40 cellular contexts compared by ENCODE assay signal in genomic region chr9:130395810-130396435, GRCh38.
"Had no signal": no experiment of that assay in that cellular context is flagged by ENCODE, and none has a peak within 500 bp of the region (broad histone marks: within the 10 kb centered on the region; RNA-seq: fewer than 3 reads in every experiment).

No MANE protein-coding gene starts in this region.

- H3K4me1 Mint-ChIP-seq: activated naive CD4-positive, alpha-beta T cell treated with anti-CD3 and anti-CD28 coated beads, Interleukin-2, amount 10 ng/mL, durations not matched to agents 7 days and 5 days; activated naive CD4-positive, alpha-beta T cell treated with anti-CD3 and anti-CD28 coated beads, Interleukin-2, amount 50 U/mL, for 24 hours; activated naive CD8-positive, alpha-beta T cell treated with anti-CD3 and anti-CD28 coated beads for 36 hours; activated naive CD8-positive, alpha-beta T cell treated with anti-CD3 and anti-CD28 coated beads, Interleukin-2, amount 10 ng/mL, durations not matched to agents 7 days and 5 days; activated naive CD8-positive, alpha-beta T cell treated with anti-CD3 and anti-CD28 coated beads, Interleukin-2, amount 50 U/mL, for 24 hours; activated T-helper 17 cell treated with anti-CD3 and anti-CD28 coated beads, Interleukin-2, amount 50 U/mL, for 72 hours; central memory CD8-positive, alpha-beta T cell had no signal

- H3K9me3 Mint-ChIP-seq: activated naive CD4-positive, alpha-beta T cell treated with anti-CD3 and anti-CD28 coated beads for 36 hours; activated naive CD4-positive, alpha-beta T cell treated with anti-CD3 and anti-CD28 coated beads, Interleukin-2, amount 10 ng/mL, durations not matched to agents 7 days and 5 days; activated naive CD4-positive, alpha-beta T cell treated with anti-CD3 and anti-CD28 coated beads, Interleukin-2, amount 50 U/mL, for 24 hours; activated naive CD4-positive, alpha-beta T cell treated with anti-CD3 and anti-CD28 coated beads, Interleukin-2, amount 50 U/mL, for 72 hours; activated naive CD8-positive, alpha-beta T cell treated with anti-CD3 and anti-CD28 coated beads for 36 hours; activated naive CD8-positive, alpha-beta T cell treated with anti-CD3 and anti-CD28 coated beads, Interleukin-2, amount 10 ng/mL, durations not matched to agents 7 days and 5 days; activated naive CD8-positive, alpha-beta T cell treated with anti-CD3 and anti-CD28 coated beads, Interleukin-2, amount 50 U/mL, for 24 hours; activated T-cell treated with anti-CD3 and anti-CD28 coated beads, Interleukin-2, amount 50 U/mL, for 24 hours; activated T-cell treated with anti-CD3 and anti-CD28 coated beads, Interleukin-2, amount 50 U/mL, for 4 hours; activated T-cell treated with anti-CD3 and anti-CD28 coated beads, Interleukin-2, amount 50 U/mL, for 72 hours; activated T-helper 1 cell treated with anti-CD3 and anti-CD28 coated beads, Interleukin-12 subunit alpha, Interleukin-12 subunit beta, Interleukin-2, Interleukin-4 antibody, amounts not matched to agents 30 ng/mL and 10 ng/mL and 1 ng/mL, durations not matched to agents 14 hours and 24 hours and 36 hours; activated T-helper 17 cell treated with anti-CD3 and anti-CD28 coated beads, Interleukin-2, amount 50 U/mL, for 72 hours; activated T-helper 2 cell treated with anti-CD3 and anti-CD28 coated beads, Interferon-gamma antibody, Interleukin-2, Interleukin-4, amounts not matched to agents 10 μg/mL and 5 μg/mL and 100 μg/mL, durations not matched to agents 14 hours and 24 hours and 36 hours; central memory CD8-positive, alpha-beta T cell had no signal

- DNase-seq: activated effector memory CD4-positive, alpha-beta T cell treated with anti-CD3 and anti-CD28 coated beads, Interleukin-2, amount 50 U/mL, for 16 hours; activated effector memory CD4-positive, alpha-beta T cell treated with Interleukin-2 at 50 U/mL for 16 hours; activated gamma-delta T cell; activated gamma-delta T cell treated with Interleukin-2 at 50 U/mL for 16 hours; activated naive CD4-positive, alpha-beta T cell; activated naive CD4-positive, alpha-beta T cell treated with anti-CD3 and anti-CD28 coated beads for 36 hours; activated naive CD4-positive, alpha-beta T cell treated with anti-CD3 and anti-CD28 coated beads, Interleukin-2, amount 10 ng/mL, durations not matched to agents 7 days and 5 days; activated naive CD4-positive, alpha-beta T cell treated with anti-CD3 and anti-CD28 coated beads, Interleukin-2, amount 50 U/mL, for 16 hours; activated naive CD4-positive, alpha-beta T cell treated with Interleukin-2 at 50 U/mL for 16 hours; activated naive CD8-positive, alpha-beta T cell treated with anti-CD3 and anti-CD28 coated beads for 36 hours; activated naive CD8-positive, alpha-beta T cell treated with anti-CD3 and anti-CD28 coated beads, Interleukin-2, amount 10 ng/mL, durations not matched to agents 7 days and 5 days; activated naive CD8-positive, alpha-beta T cell treated with anti-CD3 and anti-CD28 coated beads, Interleukin-2, amount 50 U/mL, for 24 hours; activated T-cell treated with anti-CD3 and anti-CD28 coated beads, Interleukin-2, amount 50 U/mL, for 1 hour; activated T-cell treated with anti-CD3 and anti-CD28 coated beads, Interleukin-2, amount 50 U/mL, for 24 hours; activated T-cell treated with anti-CD3 and anti-CD28 coated beads, Interleukin-2, amount 50 U/mL, for 4 hours; activated T-cell treated with anti-CD3 and anti-CD28 coated beads, Interleukin-2, amount 50 U/mL, for 48 hours; activated T-cell treated with anti-CD3 and anti-CD28 coated beads, Interleukin-2, amount 50 U/mL, for 72 hours; adrenal gland; amniotic stem cell; amygdala; anterior cingulate cortex; aorta; body of pancreas; brain microvascular endothelial cell; caudate nucleus; central memory CD4-positive, alpha-beta T cell; cerebellar nuclear complex had no signal

- H3K4me3 Mint-ChIP-seq: activated naive CD4-positive, alpha-beta T cell treated with anti-CD3 and anti-CD28 coated beads for 36 hours; activated naive CD4-positive, alpha-beta T cell treated with anti-CD3 and anti-CD28 coated beads, Interleukin-2, amount 10 ng/mL, durations not matched to agents 7 days and 5 days; activated naive CD4-positive, alpha-beta T cell treated with anti-CD3 and anti-CD28 coated beads, Interleukin-2, amount 50 U/mL, for 24 hours; activated naive CD8-positive, alpha-beta T cell; activated naive CD8-positive, alpha-beta T cell treated with anti-CD3 and anti-CD28 coated beads for 36 hours; activated naive CD8-positive, alpha-beta T cell treated with anti-CD3 and anti-CD28 coated beads, Interleukin-2, amount 10 ng/mL, durations not matched to agents 7 days and 5 days; activated naive CD8-positive, alpha-beta T cell treated with anti-CD3 and anti-CD28 coated beads, Interleukin-2, amount 50 U/mL, for 24 hours; activated T-cell treated with anti-CD3 and anti-CD28 coated beads, Interleukin-2, amount 50 U/mL, for 24 hours; activated T-cell treated with anti-CD3 and anti-CD28 coated beads, Interleukin-2, amount 50 U/mL, for 4 hours; activated T-cell treated with anti-CD3 and anti-CD28 coated beads, Interleukin-2, amount 50 U/mL, for 72 hours; activated T-helper 1 cell treated with anti-CD3 and anti-CD28 coated beads, Interleukin-12 subunit alpha, Interleukin-12 subunit beta, Interleukin-2, Interleukin-4 antibody, amounts not matched to agents 30 ng/mL and 10 ng/mL and 1 ng/mL, durations not matched to agents 14 hours and 24 hours and 36 hours; activated T-helper 17 cell treated with anti-CD3 and anti-CD28 coated beads, Interleukin-2, amount 50 U/mL, for 72 hours; brain; central memory CD8-positive, alpha-beta T cell had no signal

- H3K27ac Mint-ChIP-seq: activated naive CD4-positive, alpha-beta T cell treated with anti-CD3 and anti-CD28 coated beads for 36 hours; activated naive CD4-positive, alpha-beta T cell treated with anti-CD3 and anti-CD28 coated beads, Interleukin-2, amount 10 ng/mL, durations not matched to agents 7 days and 5 days; activated naive CD4-positive, alpha-beta T cell treated with anti-CD3 and anti-CD28 coated beads, Interleukin-2, amount 50 U/mL, for 72 hours; activated naive CD8-positive, alpha-beta T cell; activated naive CD8-positive, alpha-beta T cell treated with anti-CD3 and anti-CD28 coated beads for 36 hours; activated naive CD8-positive, alpha-beta T cell treated with anti-CD3 and anti-CD28 coated beads, Interleukin-2, amount 10 ng/mL, durations not matched to agents 7 days and 5 days; activated naive CD8-positive, alpha-beta T cell treated with anti-CD3 and anti-CD28 coated beads, Interleukin-2, amount 50 U/mL, for 24 hours; activated T-cell treated with anti-CD3 and anti-CD28 coated beads, Interleukin-2, amount 50 U/mL, for 24 hours; activated T-helper 1 cell treated with anti-CD3 and anti-CD28 coated beads, Interleukin-12 subunit alpha, Interleukin-12 subunit beta, Interleukin-2, Interleukin-4 antibody, amounts not matched to agents 30 ng/mL and 10 ng/mL and 1 ng/mL, durations not matched to agents 14 hours and 24 hours and 36 hours; activated T-helper 17 cell treated with anti-CD3 and anti-CD28 coated beads, Interleukin-2, amount 50 U/mL, for 72 hours; activated T-helper 2 cell treated with anti-CD3 and anti-CD28 coated beads, Interferon-gamma antibody, Interleukin-2, Interleukin-4, amounts not matched to agents 10 μg/mL and 5 μg/mL and 100 μg/mL, durations not matched to agents 14 hours and 24 hours and 36 hours; brain had no signal

- H3K27me3 Mint-ChIP-seq: activated naive CD4-positive, alpha-beta T cell treated with anti-CD3 and anti-CD28 coated beads, Interleukin-2, amount 50 U/mL, for 24 hours; activated naive CD8-positive, alpha-beta T cell; activated naive CD8-positive, alpha-beta T cell treated with anti-CD3 and anti-CD28 coated beads for 36 hours; activated naive CD8-positive, alpha-beta T cell treated with anti-CD3 and anti-CD28 coated beads, Interleukin-2, amount 10 ng/mL, durations not matched to agents 7 days and 5 days had no signal

- H3K36me3 Mint-ChIP-seq: activated naive CD4-positive, alpha-beta T cell treated with anti-CD3 and anti-CD28 coated beads, Interleukin-2, amount 10 ng/mL, durations not matched to agents 7 days and 5 days; activated naive CD4-positive, alpha-beta T cell treated with anti-CD3 and anti-CD28 coated beads, Interleukin-2, amount 50 U/mL, for 24 hours; activated naive CD4-positive, alpha-beta T cell treated with anti-CD3 and anti-CD28 coated beads, Interleukin-2, amount 50 U/mL, for 72 hours; activated naive CD8-positive, alpha-beta T cell; activated naive CD8-positive, alpha-beta T cell treated with anti-CD3 and anti-CD28 coated beads for 36 hours; activated naive CD8-positive, alpha-beta T cell treated with anti-CD3 and anti-CD28 coated beads, Interleukin-2, amount 10 ng/mL, durations not matched to agents 7 days and 5 days; brain had no signal

- H3K27me3 ChIP-seq: adrenal gland, ascending aorta, body of pancreas, brain microvascular endothelial cell, cardiac muscle cell had no signal

- H3K9me3 ChIP-seq: adrenal gland, ascending aorta, body of pancreas, breast epithelium had no signal

- FAIRE-seq: astrocyte, bronchial epithelial cell had no signal

- H3K27ac ChIP-seq: adrenal gland, ascending aorta, body of pancreas, brain microvascular endothelial cell, breast epithelium, cardiac muscle cell had no signal

- H3K4me1 ChIP-seq: adrenal gland, ascending aorta, body of pancreas, breast epithelium had no signal

- ATAC-seq: activated naive CD4-positive, alpha-beta T cell treated with anti-CD3 and anti-CD28 coated beads, Interleukin-2, amount 50 U/mL, for 72 hours; activated naive CD8-positive, alpha-beta T cell treated with anti-CD3 and anti-CD28 coated beads, Interleukin-2, amount 50 U/mL, for 24 hours; activated T-cell treated with anti-CD3 and anti-CD28 coated beads, Interleukin-2, amount 50 U/mL, for 4 hours; activated T-cell treated with anti-CD3 and anti-CD28 coated beads, Interleukin-2, amount 50 U/mL, for 72 hours; activated T-helper 17 cell treated with anti-CD3 and anti-CD28 coated beads, Interleukin-2, amount 50 U/mL, for 72 hours; body of pancreas had no signal

- H3K36me3 ChIP-seq: adrenal gland, ascending aorta, brain microvascular endothelial cell, breast epithelium, cardiac muscle cell had no signal

- H3K4me3 ChIP-seq: adrenal gland, ascending aorta, body of pancreas, breast epithelium, cardiac muscle cell had no signal
